Comparison of ENCODE assay signal across 19 cellular contexts in genomic region chrX:40897768-40898167, GRCh38.
DNase-seq lines count a peak whose midpoint lies in the region; ATAC-seq and TF ChIP-seq lines count a peak whose summit lies in the region.
"Had no signal": no experiment of that assay in that cellular context is flagged by ENCODE, and none has a peak within 500 bp of the region (broad histone marks: within the 10 kb centered on the region; RNA-seq: fewer than 3 reads in every experiment).

No MANE protein-coding gene starts in this region.

- in situ Hi-C loops in IMR-90 (cut with MboI; ENCODE audit: low sequenced_read_pairs) = no loop called here

- peaks cover 4% of the 10 kb centered on the region for H3K27me3 Mint-ChIP-seq in neural progenitor cell (ENCODE audit: insufficient read depth, low read depth)
- H3K27me3 Mint-ChIP-seq: activated naive CD4-positive, alpha-beta T cell treated with anti-CD3 and anti-CD28 coated beads, Interleukin-2, amount 50 U/mL, for 24 hours had no signal

- peaks cover 10% of the 10 kb centered on the region for H3K9me3 Mint-ChIP-seq in neural progenitor cell
- H3K9me3 Mint-ChIP-seq: activated naive CD4-positive, alpha-beta T cell treated with anti-CD3 and anti-CD28 coated beads, Interleukin-2, amount 50 U/mL, for 24 hours; CD8-positive, alpha-beta T cell had no signal

- peak overlapping the region; percentile 69 for H2AFZ ChIP-seq in IMR-90 (replicated peaks; ENCODE audit: low read length, poor library complexity)
- H2AFZ ChIP-seq in neural progenitor cell (replicated peaks) = peak overlapping the region; percentile 51
- H2AFZ ChIP-seq: GM23248 had no signal

- no peak overlapping the region for H3K4me2 ChIP-seq in IMR-90 (ENCODE audit: low read depth, low read length)
- no peak overlapping the region for H3K4me2 ChIP-seq in neural progenitor cell
- H3K4me2 ChIP-seq: SK-N-SH had no signal

- no peaks in the 10 kb centered on the region for H3K4me1 ChIP-seq in IMR-90 (ENCODE audit: control insufficient read depth, insufficient read depth, low read length)
- peaks cover 8% of the 10 kb centered on the region for H3K4me1 ChIP-seq in neural progenitor cell
- H3K4me1 ChIP-seq: lower lobe of right lung, pancreas had no signal

- H3K4me1 Mint-ChIP-seq in neural progenitor cell = peaks cover 8% of the 10 kb centered on the region
- H3K4me1 Mint-ChIP-seq: activated naive CD4-positive, alpha-beta T cell treated with anti-CD3 and anti-CD28 coated beads, Interleukin-2, amount 50 U/mL, for 24 hours; immature natural killer cell had no signal

- dilution Hi-C loops in IMR-90 (cut with HindIII; ENCODE audit: low sequenced_read_pairs, unreplicated experiment) = no loop called here

- no peak overlapping the region for H4K91ac ChIP-seq in IMR-90 (ENCODE audit: insufficient read depth, low read depth, low read length)

- no peak overlapping the region for H3K56ac ChIP-seq in IMR-90 (ENCODE audit: extremely low read depth, insufficient read depth, low read length)

- H3K9ac ChIP-seq in IMR-90 (ENCODE audit: low read depth, low read length) (no peak overlapping the region), neural progenitor cell (no peak overlapping the region)
- H3K9ac ChIP-seq: GM23248, SK-N-SH had no signal

- H3K23ac ChIP-seq in IMR-90 (ENCODE audit: low read depth, low read length) = no peak overlapping the region

- no peak for TF ChIP-seq RAD21 in IMR-90 (IDR thresholded peaks at IDR 0.05; ENCODE audit: low read length)

- no peak for DNase-seq in IMR-90
- peak; percentile 27 for DNase-seq in NCI-H2107 (lab: John Stamatoyannopoulos, UW)
- DNase-seq in WERI-Rb-1 = peak; percentile 50
- no peak for DNase-seq in neural progenitor cell (ENCODE audit: low spot score)
- no peak for DNase-seq in iPS-NIHi11 (ENCODE audit: low spot score)
- DNase-seq: activated T-cell treated with anti-CD3 and anti-CD28 coated beads, Interleukin-2, amount 50 U/mL, for 48 hours; CD8-positive, alpha-beta T cell; GM23248; head of caudate nucleus; immature natural killer cell; lower lobe of right lung; NCI-H187; pancreas; SK-N-SH; stimulated activated naive CD4-positive, alpha-beta T cell had no signal

- H3K36me3 ChIP-seq in IMR-90 (ENCODE audit: control insufficient read depth, insufficient read depth, low read length) = no peaks in the 10 kb centered on the region
- no peaks in the 10 kb centered on the region for H3K36me3 ChIP-seq in WERI-Rb-1
- H3K36me3 ChIP-seq in neural progenitor cell = no peaks in the 10 kb centered on the region
- H3K36me3 ChIP-seq: lower lobe of right lung, pancreas had no signal

- no peak overlapping the region for H3K18ac ChIP-seq in IMR-90 (ENCODE audit: low read depth, low read length)

- POLR2A ChIA-PET in IMR-90 (lab: Charles Lee; ENCODE audit: unreplicated experiment) = no interaction called here

- H3K4me3 ChIP-seq in IMR-90 (ENCODE audit: insufficient read depth, low read depth, low read length) (no peak overlapping the region), WERI-Rb-1 (ENCODE audit: low read depth, low read length) (no peak overlapping the region), neural progenitor cell (no peak overlapping the region)
- H3K4me3 ChIP-seq: GM23248, lower lobe of right lung, pancreas had no signal

- H2BK120ac ChIP-seq in IMR-90 (ENCODE audit: low read depth, low read length) = no peak overlapping the region

- no peak overlapping the region for H2AK9ac ChIP-seq in IMR-90 (replicated peaks; ENCODE audit: low read depth, low read length, poor library complexity)

- no peak for ATAC-seq in IMR-90 (ENCODE audit: low read depth)
- no peak for ATAC-seq in HG02623 (IDR thresholded peaks at IDR 0.05; ENCODE audit: unreplicated experiment)
- ATAC-seq in HG02885 (IDR thresholded peaks at IDR 0.05; ENCODE audit: poor library complexity, unreplicated experiment) = no peak
- no peak for ATAC-seq in GM19023 (IDR thresholded peaks at IDR 0.05; ENCODE audit: unreplicated experiment)
- ATAC-seq: CD8-positive, alpha-beta T cell; lower lobe of right lung; pancreas had no signal

- H3K27ac ChIP-seq in IMR-90 (ENCODE audit: insufficient read depth, low read length) (no peak overlapping the region), WERI-Rb-1 (peak overlapping the region; percentile 70), neural progenitor cell (no peak overlapping the region)
- H3K27ac ChIP-seq: GM23248, lower lobe of right lung, pancreas had no signal

- H3K27me3 ChIP-seq in IMR-90 (ENCODE audit: control insufficient read depth, insufficient read depth, low read length) (peaks cover 4% of the 10 kb centered on the region; the same call in 1 of the 2 replicates), WERI-Rb-1 (ENCODE audit: insufficient read depth, low read depth, severe bottlenecking) (peaks cover 3% of the 10 kb centered on the region), neural progenitor cell (no peaks in the 10 kb centered on the region)

- no peaks in the 10 kb centered on the region for H3F3A ChIP-seq in neural progenitor cell (ENCODE audit: low read depth)

- no peak overlapping the region for H4K8ac ChIP-seq in IMR-90 (ENCODE audit: low read depth in 2 of 2, low read length in 2 of 2)

- no peak overlapping the region for H2BK15ac ChIP-seq in IMR-90 (ENCODE audit: low read depth, low read length)

- H3K4me3 Mint-ChIP-seq in neural progenitor cell = no peak overlapping the region
- H3K4me3 Mint-ChIP-seq: activated naive CD4-positive, alpha-beta T cell treated with anti-CD3 and anti-CD28 coated beads, Interleukin-2, amount 50 U/mL, for 24 hours; CD8-positive, alpha-beta T cell; immature natural killer cell had no signal

- no peaks in the 10 kb centered on the region for H3K79me2 ChIP-seq in neural progenitor cell (ENCODE audit: low read depth)

- intact Hi-C loops in IMR-90 (cut with micrococcal nuclease) = no loop called here

- H2BK20ac ChIP-seq in IMR-90 (ENCODE audit: low read depth, low read length) = no peak overlapping the region

- no peak overlapping the region for H4K5ac ChIP-seq in IMR-90 (ENCODE audit: low read depth, low read length)

- H3K79me1 ChIP-seq in IMR-90 (ENCODE audit: low read depth in 1 of 2, low read length in 2 of 2) = no peaks in the 10 kb centered on the region

- CTCF ChIA-PET in IMR-90 (lab: Yijun Ruan, JAX) = no interaction called here

- no peak overlapping the region for H3K14ac ChIP-seq in IMR-90 (replicated peaks; ENCODE audit: low read depth, low read length)

- H3K4ac ChIP-seq in IMR-90 (ENCODE audit: low read depth, low read length) = no peak overlapping the region

- peak overlapping the region; percentile 39 for H3K27ac Mint-ChIP-seq in neural progenitor cell
- H3K27ac Mint-ChIP-seq: activated naive CD4-positive, alpha-beta T cell treated with anti-CD3 and anti-CD28 coated beads, Interleukin-2, amount 50 U/mL, for 24 hours; CD8-positive, alpha-beta T cell; immature natural killer cell had no signal

- no peak overlapping the region for H2AK5ac ChIP-seq in IMR-90 (ENCODE audit: low read depth, low read length)

- no peak overlapping the region for H2BK5ac ChIP-seq in IMR-90 (ENCODE audit: low read depth, low read length, poor library complexity, severe bottlenecking)

- TF ChIP-seq POLR2A in IMR-90 (IDR thresholded peaks at IDR 0.05; ENCODE audit: low read depth, low read length) = no peak

- TF ChIP-seq CTCF in IMR-90 (conservative IDR thresholded peaks at IDR 0.05; ENCODE audit: low read depth, low read length) (no peak), WERI-Rb-1 (IDR thresholded peaks at IDR 0.05; ENCODE audit: low read depth, low read length) (no peak), neural progenitor cell (IDR thresholded peaks at IDR 0.05) (no peak)

- no TSS peak for BruUV-seq in IMR-90 (replicated peaks; lab: Mats Ljungman, UMichigan)

- H4K20me1 ChIP-seq in IMR-90 (ENCODE audit: insufficient read depth, low read length) (no peaks in the 10 kb centered on the region), neural progenitor cell (ENCODE audit: low read depth) (no peaks in the 10 kb centered on the region)

- H3K9me1 ChIP-seq in IMR-90 (ENCODE audit: insufficient read depth, low read length) = no peaks in the 10 kb centered on the region

- no peaks in the 10 kb centered on the region for H3K9me3 ChIP-seq in IMR-90 (ENCODE audit: control insufficient read depth, insufficient read depth, low read length)
- no peaks in the 10 kb centered on the region for H3K9me3 ChIP-seq in WERI-Rb-1 (ENCODE audit: severe bottlenecking)
- no peaks in the 10 kb centered on the region for H3K9me3 ChIP-seq in neural progenitor cell (ENCODE audit: low read depth)
- H3K9me3 ChIP-seq: lower lobe of right lung, pancreas, SK-N-SH had no signal

- no peaks in the 10 kb centered on the region for H3K36me3 Mint-ChIP-seq in neural progenitor cell
- H3K36me3 Mint-ChIP-seq: activated naive CD4-positive, alpha-beta T cell treated with anti-CD3 and anti-CD28 coated beads, Interleukin-2, amount 50 U/mL, for 24 hours; CD8-positive, alpha-beta T cell had no signal

TF ChIP-seq in IMR-90, 13 proteins besides CTCF, POLR2A, EP300 and RAD21:
- no peak for TF ChIP-seq RFX5 (IDR thresholded peaks at IDR 0.05; ENCODE audit: low read depth, low read length)
- TF ChIP-seq MXI1 (IDR thresholded peaks at IDR 0.05; ENCODE audit: borderline replicate concordance, low read depth, low read length) = no peak
- TF ChIP-seq CHD1 (IDR thresholded peaks at IDR 0.05; ENCODE audit: low read depth, low read length) = no peak
- no peak for TF ChIP-seq RCOR1 (IDR thresholded peaks at IDR 0.05; ENCODE audit: insufficient replicate concordance, low read length)
- TF ChIP-seq CEBPB (IDR thresholded peaks at IDR 0.05; ENCODE audit: low read depth, low read length) = no peak
- TF ChIP-seq USF2 (IDR thresholded peaks at IDR 0.05; ENCODE audit: low read depth, low read length) = no peak
- TF ChIP-seq BHLHE40 (IDR thresholded peaks at IDR 0.05; ENCODE audit: low read depth, low read length) = no peak
- no peak for TF ChIP-seq FOS (IDR thresholded peaks at IDR 0.05; ENCODE audit: low read depth, low read length)
- no peak for TF ChIP-seq NFE2L2 (IDR thresholded peaks at IDR 0.05; ENCODE audit: low read depth, low read length)
- no peak for TF ChIP-seq MAZ (IDR thresholded peaks at IDR 0.05; ENCODE audit: borderline replicate concordance, low read depth, low read length)
- TF ChIP-seq SMC3 (IDR thresholded peaks at IDR 0.05; ENCODE audit: low read depth, low read length) = no peak
- TF ChIP-seq MAFK (IDR thresholded peaks at IDR 0.05; ENCODE audit: low read depth, low read length) = no peak

Comparison
In these comparisons a context has a peak if more than half of its experiments do, and no peak if none do; other contexts are left out.
1. DNase-seq: peak in NCI-H2107 (single experiment) and WERI-Rb-1 (single experiment); none in IMR-90 (single experiment), neural progenitor cell (single experiment) and iPS-NIHi11 (single experiment).